Comparison of ENCODE assay signal across 8 cellular contexts in the genomic region with DNA sequence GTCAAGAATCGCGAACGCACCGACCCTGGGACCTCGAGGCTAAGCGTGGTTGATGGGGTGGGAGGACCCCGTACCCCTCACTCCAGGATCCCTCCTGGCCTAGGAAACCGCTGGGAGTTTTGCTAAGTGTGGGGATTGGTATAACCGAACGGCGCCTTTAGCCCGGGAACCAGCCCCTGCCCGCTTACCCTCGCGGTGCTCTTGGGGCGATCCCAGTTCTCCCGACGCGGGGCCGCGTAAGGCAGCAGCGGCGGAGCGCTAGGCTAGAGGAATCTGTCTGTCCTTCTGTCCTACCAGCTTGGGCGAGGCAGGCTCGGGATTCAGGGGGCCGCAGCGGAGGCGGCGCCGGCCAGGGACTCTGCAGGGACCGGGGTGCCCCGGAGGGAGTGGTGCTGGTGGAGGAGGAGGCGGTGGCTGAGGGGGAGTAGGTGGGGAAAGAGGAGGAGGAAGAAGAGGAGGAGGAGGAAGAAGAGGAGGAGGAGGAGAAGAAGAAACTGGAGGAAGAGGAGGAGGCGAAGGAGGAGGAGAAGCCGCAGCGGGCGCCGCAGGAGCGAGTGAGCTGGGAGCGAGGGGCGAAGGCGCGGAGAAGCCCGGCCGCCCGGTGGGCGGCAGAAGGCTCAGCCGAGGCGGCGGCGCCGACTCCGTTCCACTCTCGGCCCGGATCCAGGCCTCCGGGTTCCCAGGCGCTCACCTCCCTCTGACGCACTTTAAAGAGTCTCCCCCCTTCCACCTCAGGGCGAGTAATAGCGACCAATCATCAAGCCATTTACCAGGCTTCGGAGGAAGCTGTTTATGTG. TPM values are rescaled to one million over a fixed set of nuclear protein-coding genes. Genes with fewer than 3 reads are reported as not detected.
DNase-seq lines count a peak whose midpoint lies in the region; ATAC-seq, FAIRE-seq and TF ChIP-seq lines count a peak whose summit lies in the region.

No MANE protein-coding gene starts in this region.

- POLR2A ChIA-PET in activated CD4-positive, alpha-beta memory T cell treated with anti-CD3 and anti-CD28 coated beads for 36 hours (lab: Charles Lee), result no interaction called here
- POLR2A ChIA-PET in activated CD4-positive, alpha-beta memory T cell treated with anti-CD3 and anti-CD28 coated beads, Interleukin-2, amount 10 ng/mL, durations not matched to agents 7 days and 5 days (lab: Charles Lee), result no interaction called here

- no peaks in the 10 kb centered on the region for H4K20me1 ChIP-seq in Karpas-422 (ENCODE audit: insufficient read depth, low read depth, low read length)

- H3K4me1 ChIP-seq in gastrocnemius medialis (peaks cover 19 to 28% of the 10 kb centered on the region in 2 donors), Karpas-422 (ENCODE audit: low read length) (no peaks in the 10 kb centered on the region)

- no peaks in the 10 kb centered on the region for H3K9me3 ChIP-seq in gastrocnemius medialis
- no peaks in the 10 kb centered on the region for H3K9me3 ChIP-seq in Karpas-422 (ENCODE audit: low read length)

- peak overlapping the region; percentile 73 to 80 (median 76) for H3K27ac ChIP-seq in gastrocnemius medialis
- no peak overlapping the region for H3K27ac ChIP-seq in Karpas-422 (ENCODE audit: low read length)

- H3K27me3 ChIP-seq in gastrocnemius medialis, result peaks cover 83 to 89% (median 85%) of the 10 kb centered on the region in 3 donors
- no peaks in the 10 kb centered on the region for H3K27me3 ChIP-seq in Karpas-422 (ENCODE audit: low read length)

- DNase-seq in activated CD4-positive, alpha-beta memory T cell treated with anti-CD3 and anti-CD28 coated beads for 36 hours, result peak; percentile 27
- DNase-seq in activated CD4-positive, alpha-beta memory T cell treated with anti-CD3 and anti-CD28 coated beads, Interleukin-2, amount 10 ng/mL, durations not matched to agents 7 days and 5 days, result no peak
- peak; percentile 85 for DNase-seq in T1000 (lab: John Stamatoyannopoulos, UW)
- peak in 28 of 42 donors; percentile 12 to 77 (median 56) for DNase-seq in head of caudate nucleus
- DNase-seq in gastrocnemius medialis, result peak; percentile 58 to 66
- DNase-seq in Karpas-422, result no peak
- DNase-seq in SIG-M5 treated with dmso at 0.1 percent for 504 hours (lab: John Stamatoyannopoulos, UW; ENCODE audit: unreplicated experiment), result no peak
- DNase-seq in HTR-8/SVneo (ENCODE audit: insufficient read length, low spot score), result no peak

- H3K27ac Mint-ChIP-seq in activated CD4-positive, alpha-beta memory T cell treated with anti-CD3 and anti-CD28 coated beads for 36 hours, result peak overlapping the region; percentile 24
- H3K27ac Mint-ChIP-seq in activated CD4-positive, alpha-beta memory T cell treated with anti-CD3 and anti-CD28 coated beads, Interleukin-2, amount 10 ng/mL, durations not matched to agents 7 days and 5 days, result no peak overlapping the region

- H3K36me3 Mint-ChIP-seq in activated CD4-positive, alpha-beta memory T cell treated with anti-CD3 and anti-CD28 coated beads for 36 hours, result no peaks in the 10 kb centered on the region
- H3K36me3 Mint-ChIP-seq in activated CD4-positive, alpha-beta memory T cell treated with anti-CD3 and anti-CD28 coated beads, Interleukin-2, amount 10 ng/mL, durations not matched to agents 7 days and 5 days (ENCODE audit: low read depth), result no peaks in the 10 kb centered on the region

- no peaks in the 10 kb centered on the region for H3K9me3 Mint-ChIP-seq in activated CD4-positive, alpha-beta memory T cell treated with anti-CD3 and anti-CD28 coated beads for 36 hours
- no peaks in the 10 kb centered on the region for H3K9me3 Mint-ChIP-seq in activated CD4-positive, alpha-beta memory T cell treated with anti-CD3 and anti-CD28 coated beads, Interleukin-2, amount 10 ng/mL, durations not matched to agents 7 days and 5 days

- peaks cover 70% of the 10 kb centered on the region for H3K27me3 Mint-ChIP-seq in activated CD4-positive, alpha-beta memory T cell treated with anti-CD3 and anti-CD28 coated beads for 36 hours
- H3K27me3 Mint-ChIP-seq in activated CD4-positive, alpha-beta memory T cell treated with anti-CD3 and anti-CD28 coated beads, Interleukin-2, amount 10 ng/mL, durations not matched to agents 7 days and 5 days, result peaks cover 78% of the 10 kb centered on the region

- no peaks in the 10 kb centered on the region for H3K9me2 ChIP-seq in Karpas-422 (replicated peaks; ENCODE audit: insufficient read depth, low read length)

- no peak for TF ChIP-seq CTCF in gastrocnemius medialis (IDR thresholded peaks at IDR 0.05 in 4 of 5, conservative IDR thresholded peaks at IDR 0.05 in 1 of 5)

- H3K79me2 ChIP-seq in Karpas-422 (ENCODE audit: low read length), result no peaks in the 10 kb centered on the region

- no peak overlapping the region for H2AFZ ChIP-seq in Karpas-422 (ENCODE audit: low read length)

- H3K36me3 ChIP-seq in gastrocnemius medialis, result no peaks in the 10 kb centered on the region
- H3K36me3 ChIP-seq in Karpas-422 (ENCODE audit: insufficient read depth, low read length), result no peaks in the 10 kb centered on the region

- H3K9ac ChIP-seq in Karpas-422 (ENCODE audit: low read length), result no peak overlapping the region

- peak; percentile 33 to 53 for TF ChIP-seq POLR2A in gastrocnemius medialis (IDR thresholded peaks at IDR 0.05)

- peaks cover 31% of the 10 kb centered on the region for H3K4me1 Mint-ChIP-seq in activated CD4-positive, alpha-beta memory T cell treated with anti-CD3 and anti-CD28 coated beads for 36 hours (ENCODE audit: low read depth)
- H3K4me1 Mint-ChIP-seq in activated CD4-positive, alpha-beta memory T cell treated with anti-CD3 and anti-CD28 coated beads, Interleukin-2, amount 10 ng/mL, durations not matched to agents 7 days and 5 days, result peaks cover 15% of the 10 kb centered on the region

- intact Hi-C loops in activated CD4-positive, alpha-beta memory T cell treated with anti-CD3 and anti-CD28 coated beads for 36 hours (cut with micrococcal nuclease), result no loop called here
- intact Hi-C loops in head of caudate nucleus (cut with DNase I) (no loop called here), gastrocnemius medialis (cut with DNase I; ENCODE audit: low total_unique reads) (no loop called here)

- ATAC-seq in gastrocnemius medialis, result peak; percentile 61 to 74

- in situ Hi-C loops in gastrocnemius medialis (cut with MboI; ENCODE audit: low sequenced_read_pairs in 4 of 4), result no loop called here

- FAIRE-seq in HTR-8/SVneo (lab: Jason Lieb, UNC), result no peak

- CTCF ChIA-PET in activated CD4-positive, alpha-beta memory T cell treated with anti-CD3 and anti-CD28 coated beads for 36 hours (lab: Charles Lee), result interaction anchor here (0.8 kb wide), 1 partner anchor 9 kb away, joined by 3 read pairs; no protein-coding TSS in a partner anchor
- CTCF ChIA-PET in activated CD4-positive, alpha-beta memory T cell treated with anti-CD3 and anti-CD28 coated beads, Interleukin-2, amount 10 ng/mL, durations not matched to agents 7 days and 5 days (lab: Charles Lee), result no interaction called here

- peak overlapping the region; percentile 36 for H3K4me3 Mint-ChIP-seq in activated CD4-positive, alpha-beta memory T cell treated with anti-CD3 and anti-CD28 coated beads for 36 hours
- H3K4me3 Mint-ChIP-seq in activated CD4-positive, alpha-beta memory T cell treated with anti-CD3 and anti-CD28 coated beads, Interleukin-2, amount 10 ng/mL, durations not matched to agents 7 days and 5 days, result no peak overlapping the region

- H3K4me2 ChIP-seq in Karpas-422 (ENCODE audit: low read depth, low read length, poor library complexity, severe bottlenecking), result no peak overlapping the region

- H3K4me3 ChIP-seq in gastrocnemius medialis (peak overlapping the region; percentile 54 to 74 (median 58)), Karpas-422 (ENCODE audit: low read length) (no peak overlapping the region)

RNA-seq across cellular contexts. Expression of gene EMX2, which starts 0.4 kb away (rescaled TPM):
- total RNA-seq in activated CD4-positive, alpha-beta memory T cell treated with anti-CD3 and anti-CD28 coated beads for 36 hours, result not detected
- total RNA-seq in activated CD4-positive, alpha-beta memory T cell treated with anti-CD3 and anti-CD28 coated beads, Interleukin-2, amount 10 ng/mL, durations not matched to agents 7 days and 5 days, result not detected
- total RNA-seq in gastrocnemius medialis, result 1 to 10 TPM in 2 of 4 donors, under 1 TPM in 2; 0.46 to 1.5 (median 0.82) TPM
- not detected in 2 replicates for total RNA-seq in Karpas-422 (2014; rRNA removed; shearing (Covaris generic); ENCODE audit: low replicate concordance)

Comparison
In these comparisons a context has a peak if more than half of its experiments do, and no peak if none do; other contexts are left out.
1. DNase-seq: peak in activated CD4-positive, alpha-beta memory T cell treated with anti-CD3 and anti-CD28 coated beads for 36 hours (single experiment), T1000 (single experiment), head of caudate nucleus (28 of 42) and gastrocnemius medialis (2 of 2); none in activated CD4-positive, alpha-beta memory T cell treated with anti-CD3 and anti-CD28 coated beads, Interleukin-2, amount 10 ng/mL, durations not matched to agents 7 days and 5 days (single experiment), Karpas-422 (single experiment), SIG-M5 treated with dmso at 0.1 percent for 504 hours (single experiment) and HTR-8/SVneo (single experiment).